In the genomic region with DNA sequence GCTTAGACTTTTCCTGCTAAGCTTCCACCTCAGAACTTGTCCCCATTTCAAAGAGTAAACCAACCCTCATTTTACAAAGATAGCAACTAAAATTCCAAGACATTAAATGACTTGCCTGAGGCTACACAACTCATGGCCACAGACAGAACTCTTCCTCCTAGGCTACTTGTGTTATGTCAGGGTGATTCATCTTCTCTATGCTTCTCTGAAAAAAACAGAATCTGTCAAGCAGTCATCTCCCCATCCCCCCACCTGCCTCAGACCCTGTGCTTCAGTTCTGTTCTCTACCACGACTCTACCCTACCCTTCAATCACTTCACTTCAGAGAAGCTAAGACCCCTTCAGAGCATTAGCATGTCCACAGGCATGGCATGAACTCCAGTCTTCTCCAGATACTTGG, we compare ENCODE assay signal across 10 cellular contexts.
A peak's percentile ranks its signal among the peaks of the same experiment; 100 is the strongest.
DNase-seq lines count a peak whose midpoint lies in the region; ATAC-seq and TF ChIP-seq lines count a peak whose summit lies in the region.
"Had no signal": no experiment of that assay in that cellular context is flagged by ENCODE, and none has a peak within 500 bp of the region (broad histone marks: within the 10 kb centered on the region; RNA-seq: fewer than 3 reads in every experiment).

No MANE protein-coding gene starts in this region.

- peaks cover 2% of the 10 kb centered on the region for H3K9me3 Mint-ChIP-seq in activated naive CD4-positive, alpha-beta T cell treated with anti-CD3 and anti-CD28 coated beads, Interleukin-2, amount 10 ng/mL, durations not matched to agents 7 days and 5 days
- H3K9me3 Mint-ChIP-seq in natural killer cell treated with Interleukin-12 subunit alpha and Interleukin-12 subunit beta and Interleukin-15 and Interleukin-18, amount 100 ng/mL, for 72 hours: peaks cover 3% of the 10 kb centered on the region

- H3K36me3 ChIP-seq in SK-N-SH (replicated peaks in 1 of 2; ENCODE audit: control insufficient read depth in 1 of 2, insufficient read depth in 2 of 2, low read length in 1 of 2): no peaks in the 10 kb centered on the region

- H2AFZ ChIP-seq in SK-N-SH (ENCODE audit: low read depth): no peak overlapping the region

- peaks cover 69% of the 10 kb centered on the region for H3K4me1 Mint-ChIP-seq in activated naive CD4-positive, alpha-beta T cell treated with anti-CD3 and anti-CD28 coated beads, Interleukin-2, amount 10 ng/mL, durations not matched to agents 7 days and 5 days
- peaks cover 66 to 75% of the 10 kb centered on the region in 2 donors for H3K4me1 Mint-ChIP-seq in natural killer cell treated with Interleukin-12 subunit alpha and Interleukin-12 subunit beta and Interleukin-15 and Interleukin-18, amount 100 ng/mL, for 72 hours (ENCODE audit: low read depth in 2 of 2)

- no peak overlapping the region for H3K27ac ChIP-seq in SK-N-SH (ENCODE audit: low read depth in 2 of 2, low read length in 1 of 2)

- 0% methylated on average over 1 of the region's 1 CpG for WGBS in SK-N-SH (ENCODE audit: low lambda C conversion rate)

- H3K27me3 Mint-ChIP-seq in activated naive CD4-positive, alpha-beta T cell treated with anti-CD3 and anti-CD28 coated beads, Interleukin-2, amount 10 ng/mL, durations not matched to agents 7 days and 5 days: no peaks in the 10 kb centered on the region
- no peaks in the 10 kb centered on the region for H3K27me3 Mint-ChIP-seq in natural killer cell treated with Interleukin-12 subunit alpha and Interleukin-12 subunit beta and Interleukin-15 and Interleukin-18, amount 100 ng/mL, for 72 hours

- POLR2A ChIA-PET in GM10248 (lab: Yijun Ruan, JAX): no interaction called here
- POLR2A ChIA-PET in SK-N-SH (lab: Yijun Ruan, JAX): no interaction called here

- H3K9ac ChIP-seq in SK-N-SH: no peak overlapping the region

- TF ChIP-seq CTCF in GM10248 (IDR thresholded peaks at IDR 0.05; ENCODE audit: control extremely low read depth, extremely low read depth, low read depth, missing control alignments) (no peak), SK-N-SH (IDR thresholded peaks at IDR 0.05) (no peak)

- intact Hi-C loops in sciatic nerve (cut with DNase I): no loop called here

- no peaks in the 10 kb centered on the region for H4K20me1 ChIP-seq in SK-N-SH (ENCODE audit: insufficient read depth)

- TF ChIP-seq EP300 in SK-N-SH (IDR thresholded peaks at IDR 0.05; ENCODE audit: borderline replicate concordance in 1 of 2, low read depth in 1 of 2, low read length in 1 of 2): no peak

- H3K4me1 ChIP-seq in SK-N-SH (ENCODE audit: control insufficient read depth in 1 of 2, insufficient read depth in 2 of 2, low read depth in 1 of 2, low read length in 1 of 2): no peaks in the 10 kb centered on the region

- no peak overlapping the region for H3K4me3 Mint-ChIP-seq in activated naive CD4-positive, alpha-beta T cell treated with anti-CD3 and anti-CD28 coated beads, Interleukin-2, amount 10 ng/mL, durations not matched to agents 7 days and 5 days
- peak overlapping the region; percentile 71 for H3K4me3 Mint-ChIP-seq in natural killer cell treated with Interleukin-12 subunit alpha and Interleukin-12 subunit beta and Interleukin-15 and Interleukin-18, amount 100 ng/mL, for 72 hours

- H3K27ac Mint-ChIP-seq in activated naive CD4-positive, alpha-beta T cell treated with anti-CD3 and anti-CD28 coated beads, Interleukin-2, amount 10 ng/mL, durations not matched to agents 7 days and 5 days: no peak overlapping the region
- H3K27ac Mint-ChIP-seq in natural killer cell treated with Interleukin-12 subunit alpha and Interleukin-12 subunit beta and Interleukin-15 and Interleukin-18, amount 100 ng/mL, for 72 hours: peak overlapping the region; percentile 94 to 99

- H3K4me3 ChIP-seq in SK-N-SH (ENCODE audit: low read depth in 2 of 2, low read length in 1 of 2): no peak overlapping the region
- H3K4me3 ChIP-seq: skin epidermis had no signal

- peak in 1 of 2 donors; percentile 50 for ATAC-seq in natural killer cell treated with Interleukin-12 subunit alpha and Interleukin-12 subunit beta and Interleukin-15 and Interleukin-18, amount 100 ng/mL, for 72 hours
- ATAC-seq in sciatic nerve: no peak

- no peaks in the 10 kb centered on the region for H3F3A ChIP-seq in SK-N-SH (replicated peaks; ENCODE audit: insufficient read depth)

- peaks cover 14% of the 10 kb centered on the region for H3K36me3 Mint-ChIP-seq in activated naive CD4-positive, alpha-beta T cell treated with anti-CD3 and anti-CD28 coated beads, Interleukin-2, amount 10 ng/mL, durations not matched to agents 7 days and 5 days
- peaks cover 11% of the 10 kb centered on the region for H3K36me3 Mint-ChIP-seq in natural killer cell treated with Interleukin-12 subunit alpha and Interleukin-12 subunit beta and Interleukin-15 and Interleukin-18, amount 100 ng/mL, for 72 hours

- H3K79me2 ChIP-seq in SK-N-SH (ENCODE audit: insufficient read depth): no peaks in the 10 kb centered on the region

- peak; percentile 93 for DNase-seq in EH (ENCODE audit: low read depth)
- peak; percentile 51 for DNase-seq in OCI-M1 (lab: John Stamatoyannopoulos, UW)
- DNase-seq in activated naive CD4-positive, alpha-beta T cell treated with anti-CD3 and anti-CD28 coated beads, Interleukin-2, amount 10 ng/mL, durations not matched to agents 7 days and 5 days: peak; percentile 32
- no peak for DNase-seq in natural killer cell treated with Interleukin-12 subunit alpha and Interleukin-12 subunit beta and Interleukin-15 and Interleukin-18, amount 100 ng/mL, for 72 hours (ENCODE audit: low spot score)
- DNase-seq in GOT3 (lab: John Stamatoyannopoulos, UW): no peak
- no peak for DNase-seq in GM10248 (ENCODE audit: extremely low spot score)
- DNase-seq in SK-N-SH: no peak
- no peak for DNase-seq in sciatic nerve (ENCODE audit: low spot score)
- DNase-seq: MM.1S had no signal

- no peaks in the 10 kb centered on the region for H3K9me2 ChIP-seq in SK-N-SH

- no peak overlapping the region for H3K4me2 ChIP-seq in SK-N-SH

- no peaks in the 10 kb centered on the region; the same call in 1 of the 2 replicates for H3K27me3 ChIP-seq in SK-N-SH (ENCODE audit: insufficient read depth)

- CTCF ChIA-PET in activated naive CD4-positive, alpha-beta T cell treated with anti-CD3 and anti-CD28 coated beads, Interleukin-2, amount 10 ng/mL, durations not matched to agents 7 days and 5 days (lab: Charles Lee): interaction anchor here (0.7 to 1.4 kb wide), 6 partner anchors 8 to 284 kb away, joined by 3 to 7 read pairs (median 4); no protein-coding TSS in a partner anchor
- CTCF ChIA-PET in GM10248 (lab: Yijun Ruan, JAX): interaction anchor here (0.9 to 1.7 kb wide), 4 partner anchors 10 to 40 kb away, joined by 3 to 7 read pairs (median 3); no protein-coding TSS in a partner anchor
- CTCF ChIA-PET in SK-N-SH (lab: Yijun Ruan, JAX): no interaction called here

- H3K9me3 ChIP-seq in SK-N-SH: no peaks in the 10 kb centered on the region

- TF ChIP-seq RAD21 in SK-N-SH (IDR thresholded peaks at IDR 0.05; ENCODE audit: low read length): no peak

TF ChIP-seq in SK-N-SH, 30 proteins besides CTCF, POLR2A, EP300 and RAD21 (continues in another document):
- TF ChIP-seq RCOR1 (IDR thresholded peaks at IDR 0.05; ENCODE audit: low read length) (no peak), MXI1 (IDR thresholded peaks at IDR 0.05; ENCODE audit: low read depth, low read length) (no peak), YY1 (IDR thresholded peaks at IDR 0.05; ENCODE audit: low read depth) (no peak), FOXJ3 (CRISPR knock-in tag; IDR thresholded peaks at IDR 0.05) (no peak), SIN3A (IDR thresholded peaks at IDR 0.05; ENCODE audit: borderline replicate concordance, low read depth, low read length) (no peak), TEAD4 (IDR thresholded peaks at IDR 0.05; ENCODE audit: borderline replicate concordance, insufficient read depth) (no peak), GABPA (IDR thresholded peaks at IDR 0.05; ENCODE audit: low read depth) (no peak), JUND (IDR thresholded peaks at IDR 0.05) (no peak), NFIC (IDR thresholded peaks at IDR 0.05; ENCODE audit: borderline replicate concordance) (no peak), FOSL2 (IDR thresholded peaks at IDR 0.05; ENCODE audit: borderline replicate concordance, low read depth) (no peak), POLR2AphosphoS5 (IDR thresholded peaks at IDR 0.05; ENCODE audit: low read depth, low read length) (no peak), TAF1 (IDR thresholded peaks at IDR 0.05; ENCODE audit: borderline replicate concordance, low read depth, low read length) (no peak), SMC3 (IDR thresholded peaks at IDR 0.05; ENCODE audit: low read depth, low read length) (no peak), RXRA (IDR thresholded peaks at IDR 0.05; ENCODE audit: borderline replicate concordance, low read depth) (no peak), RFX5 (IDR thresholded peaks at IDR 0.05; ENCODE audit: low read length) (no peak), NRF1 (IDR thresholded peaks at IDR 0.05; ENCODE audit: low read depth, low read length) (no peak)
- TF ChIP-seq, protein P1, sequence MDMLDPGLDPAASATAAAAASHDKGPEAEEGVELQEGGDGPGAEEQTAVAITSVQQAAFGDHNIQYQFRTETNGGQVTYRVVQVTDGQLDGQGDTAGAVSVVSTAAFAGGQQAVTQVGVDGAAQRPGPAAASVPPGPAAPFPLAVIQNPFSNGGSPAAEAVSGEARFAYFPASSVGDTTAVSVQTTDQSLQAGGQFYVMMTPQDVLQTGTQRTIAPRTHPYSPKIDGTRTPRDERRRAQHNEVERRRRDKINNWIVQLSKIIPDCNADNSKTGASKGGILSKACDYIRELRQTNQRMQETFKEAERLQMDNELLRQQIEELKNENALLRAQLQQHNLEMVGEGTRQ (IDR thresholded peaks at IDR 0.05; ENCODE audit: borderline replicate concordance, low read depth, low read length): no peak
- TF ChIP-seq, protein P2, sequence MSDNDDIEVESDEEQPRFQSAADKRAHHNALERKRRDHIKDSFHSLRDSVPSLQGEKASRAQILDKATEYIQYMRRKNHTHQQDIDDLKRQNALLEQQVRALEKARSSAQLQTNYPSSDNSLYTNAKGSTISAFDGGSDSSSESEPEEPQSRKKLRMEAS (IDR thresholded peaks at IDR 0.05; ENCODE audit: low read depth): no peak
- TF ChIP-seq, protein P3, sequence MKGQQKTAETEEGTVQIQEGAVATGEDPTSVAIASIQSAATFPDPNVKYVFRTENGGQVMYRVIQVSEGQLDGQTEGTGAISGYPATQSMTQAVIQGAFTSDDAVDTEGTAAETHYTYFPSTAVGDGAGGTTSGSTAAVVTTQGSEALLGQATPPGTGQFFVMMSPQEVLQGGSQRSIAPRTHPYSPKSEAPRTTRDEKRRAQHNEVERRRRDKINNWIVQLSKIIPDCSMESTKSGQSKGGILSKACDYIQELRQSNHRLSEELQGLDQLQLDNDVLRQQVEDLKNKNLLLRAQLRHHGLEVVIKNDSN (IDR thresholded peaks at IDR 0.05; ENCODE audit: borderline replicate concordance, low read depth): no peak

Comparison
In these comparisons a context has a peak if more than half of its experiments do, and no peak if none do; other contexts are left out.
1. DNase-seq: peak in EH (single experiment), OCI-M1 (single experiment) and activated naive CD4-positive, alpha-beta T cell treated with anti-CD3 and anti-CD28 coated beads, Interleukin-2, amount 10 ng/mL, durations not matched to agents 7 days and 5 days (single experiment); none in natural killer cell treated with Interleukin-12 subunit alpha and Interleukin-12 subunit beta and Interleukin-15 and Interleukin-18, amount 100 ng/mL, for 72 hours (single experiment), GOT3 (single experiment), GM10248 (single experiment), SK-N-SH (single experiment) and sciatic nerve (single experiment).